2 cellular contexts compared by ENCODE assay signal in the genomic region with DNA sequence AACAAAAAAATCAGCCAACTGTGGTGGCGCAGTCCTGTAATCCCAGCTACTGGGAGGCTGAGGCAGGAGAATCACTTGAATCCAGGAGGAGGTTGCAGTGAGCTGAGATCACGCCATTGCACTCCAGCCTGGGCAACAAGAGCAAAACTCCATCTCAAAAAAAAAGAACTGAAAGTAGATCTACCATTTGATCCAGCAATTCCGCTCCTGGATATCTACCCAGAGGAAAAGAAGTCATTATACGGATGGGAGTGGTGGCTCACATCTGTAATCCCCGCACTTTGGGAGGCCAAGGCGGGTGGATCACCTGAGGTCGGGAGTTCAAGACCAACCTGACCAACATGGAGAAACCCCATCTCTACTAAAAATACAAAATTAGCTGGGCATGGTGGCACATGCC. TPM values are rescaled to one million over a fixed set of nuclear protein-coding genes. Genes with fewer than 3 reads are reported as not detected.
DNase-seq lines count a peak whose midpoint lies in the region; TF ChIP-seq lines count a peak whose summit lies in the region.
"Not testable (repeated sequence)": the region's sequence is repeated elsewhere in the genome, so short reads cannot be mapped to it uniquely, and the experiment has no call there.

No MANE protein-coding gene starts in this region.

- H2AFZ ChIP-seq in PC-9, result not testable (repeated sequence)

- not testable (repeated sequence) for H3K36me3 ChIP-seq in HEK293 (ENCODE audit: control insufficient read depth in 2 of 2, insufficient read depth in 1 of 2, low read length in 2 of 2); PC-9 (ENCODE audit: low read depth)

- intact Hi-C loops in PC-9 (cut with micrococcal nuclease; ENCODE audit: unreplicated experiment), result not testable (repeated sequence)

- peaks cover 20% of the 10 kb centered on the region for H3F3A ChIP-seq in PC-9 (ENCODE audit: insufficient read depth, low read depth)

- not testable (repeated sequence) for H3K4me3 ChIP-seq in HEK293 (ENCODE audit: low read depth, low read length); PC-9

- DNase-seq in PC-9, result not testable (repeated sequence)

- POLR2A ChIA-PET in HEK293 (lab: Yijun Ruan, JAX); PC-9 (lab: Charles Lee; ENCODE audit: unreplicated experiment): not testable (repeated sequence)

- peak overlapping the region; percentile 61 for H3K4me2 ChIP-seq in PC-9

- TF ChIP-seq CTCF in HEK293 (tag by site-specific recombination; IDR thresholded peaks at IDR 0.05); PC-9 (conservative IDR thresholded peaks at IDR 0.05): not testable (repeated sequence)

- not testable (repeated sequence) for H3K9me2 ChIP-seq in PC-9 (ENCODE audit: insufficient read depth)

- not testable (repeated sequence) for H3K9me3 ChIP-seq in HEK293 (ENCODE audit: control insufficient read depth, insufficient read depth, low read depth, low read length); PC-9 (ENCODE audit: insufficient read depth, low read depth)

- not testable (repeated sequence) for H3K27ac ChIP-seq in HEK293 (ENCODE audit: extremely low read depth, low read depth, low read length)
- peak overlapping the region; percentile 71 for H3K27ac ChIP-seq in PC-9

- H4K20me1 ChIP-seq in PC-9 (ENCODE audit: insufficient read depth), result not testable (repeated sequence)

- H3K4me1 ChIP-seq in HEK293 (ENCODE audit: control insufficient read depth, insufficient read depth, low read length), result not testable (repeated sequence)
- peaks cover 17% of the 10 kb centered on the region for H3K4me1 ChIP-seq in PC-9 (replicated peaks; ENCODE audit: insufficient read depth)

- CTCF ChIA-PET in HEK293 (lab: Yijun Ruan, JAX); PC-9 (lab: Charles Lee): not testable (repeated sequence)

- H3K27me3 ChIP-seq in PC-9 (ENCODE audit: insufficient read depth, low read depth), result not testable (repeated sequence)

- H3K79me2 ChIP-seq in PC-9 (ENCODE audit: low read depth), result not testable (repeated sequence)

- BruUV-seq in PC-9 (replicated peaks; lab: Mats Ljungman, UMichigan), result not testable (repeated sequence)

TF ChIP-seq in HEK293, 187 proteins besides CTCF, POLR2A, EP300 and RAD21:
- peak; percentile 98 for TF ChIP-seq ZNF140 (tag by site-specific recombination; IDR thresholded peaks at IDR 0.05)

RNA-seq across cellular contexts. Expression of a gene that starts 22.5 kb away (rescaled TPM):
- total RNA-seq in PC-9 (2021), result 92.1 and 96.6 TPM in 2 replicates
